1 cellular context compared by ENCODE assay signal in the genomic region with DNA sequence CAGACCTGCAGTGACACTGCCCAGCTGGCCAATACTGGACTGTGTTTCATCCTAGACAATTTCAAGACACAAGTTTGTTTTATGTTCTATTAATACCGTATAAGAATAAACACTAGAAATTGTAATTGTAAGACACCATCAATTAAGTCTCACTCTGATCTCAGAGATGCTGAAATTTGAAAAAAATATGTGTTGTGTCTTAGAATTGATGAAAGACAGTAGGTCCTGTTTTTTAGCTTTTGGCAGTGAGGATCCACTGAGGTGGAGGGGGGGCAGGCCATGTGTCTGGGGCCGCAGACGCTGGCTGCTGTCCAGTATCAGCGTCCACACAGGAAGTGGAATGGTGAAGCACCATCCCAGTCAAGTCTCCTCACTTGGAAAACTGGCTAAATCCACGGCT.
TF ChIP-seq lines count a peak whose summit lies in the region.

No MANE protein-coding gene starts in this region.

TF ChIP-seq in WTC11, 78 proteins besides CTCF, POLR2A, EP300 and RAD21 (continued from another document):
- TF ChIP-seq E2F4 (CRISPR knock-in tag; IDR thresholded peaks at IDR 0.05; ENCODE audit: borderline replicate concordance, low read depth) (no peak), JAZF1 (CRISPR knock-in tag; IDR thresholded peaks at IDR 0.05) (no peak), SMAD4 (CRISPR knock-in tag; IDR thresholded peaks at IDR 0.05) (no peak), RELA (CRISPR knock-in tag; IDR thresholded peaks at IDR 0.05; ENCODE audit: borderline replicate concordance) (no peak), ZNF423 (CRISPR knock-in tag; IDR thresholded peaks at IDR 0.05) (no peak), GRHL2 (CRISPR knock-in tag; IDR thresholded peaks at IDR 0.05; ENCODE audit: insufficient replicate concordance, severe bottlenecking) (no peak), TEAD4 (CRISPR knock-in tag; IDR thresholded peaks at IDR 0.05) (no peak)
- TF ChIP-seq, protein P1, sequence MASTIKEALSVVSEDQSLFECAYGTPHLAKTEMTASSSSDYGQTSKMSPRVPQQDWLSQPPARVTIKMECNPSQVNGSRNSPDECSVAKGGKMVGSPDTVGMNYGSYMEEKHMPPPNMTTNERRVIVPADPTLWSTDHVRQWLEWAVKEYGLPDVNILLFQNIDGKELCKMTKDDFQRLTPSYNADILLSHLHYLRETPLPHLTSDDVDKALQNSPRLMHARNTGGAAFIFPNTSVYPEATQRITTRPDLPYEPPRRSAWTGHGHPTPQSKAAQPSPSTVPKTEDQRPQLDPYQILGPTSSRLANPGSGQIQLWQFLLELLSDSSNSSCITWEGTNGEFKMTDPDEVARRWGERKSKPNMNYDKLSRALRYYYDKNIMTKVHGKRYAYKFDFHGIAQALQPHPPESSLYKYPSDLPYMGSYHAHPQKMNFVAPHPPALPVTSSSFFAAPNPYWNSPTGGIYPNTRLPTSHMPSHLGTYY (CRISPR knock-in tag; IDR thresholded peaks at IDR 0.05): no peak
- TF ChIP-seq, protein P2, sequence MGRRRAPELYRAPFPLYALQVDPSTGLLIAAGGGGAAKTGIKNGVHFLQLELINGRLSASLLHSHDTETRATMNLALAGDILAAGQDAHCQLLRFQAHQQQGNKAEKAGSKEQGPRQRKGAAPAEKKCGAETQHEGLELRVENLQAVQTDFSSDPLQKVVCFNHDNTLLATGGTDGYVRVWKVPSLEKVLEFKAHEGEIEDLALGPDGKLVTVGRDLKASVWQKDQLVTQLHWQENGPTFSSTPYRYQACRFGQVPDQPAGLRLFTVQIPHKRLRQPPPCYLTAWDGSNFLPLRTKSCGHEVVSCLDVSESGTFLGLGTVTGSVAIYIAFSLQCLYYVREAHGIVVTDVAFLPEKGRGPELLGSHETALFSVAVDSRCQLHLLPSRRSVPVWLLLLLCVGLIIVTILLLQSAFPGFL (CRISPR knock-in tag; IDR thresholded peaks at IDR 0.05; ENCODE audit: borderline replicate concordance): no peak
